Comparison of ENCODE assay signal across 8 cellular contexts in genomic region chr10:69237528-69238159, GRCh38. TPM values are rescaled to one million over a fixed set of nuclear protein-coding genes. Genes with fewer than 3 reads are reported as not detected.
DNase-seq lines count a peak whose midpoint lies in the region; ATAC-seq, FAIRE-seq and TF ChIP-seq lines count a peak whose summit lies in the region.

No MANE protein-coding gene starts in this region.

- TF ChIP-seq CTCF in Caco-2 (IDR thresholded peaks at IDR 0.05; ENCODE audit: insufficient read depth in 1 of 2, low read depth in 1 of 2, low read length in 1 of 2, severe bottlenecking in 1 of 2, unreplicated experiment in 1 of 2) (peak; percentile 99 to 100), OCI-LY1 (IDR thresholded peaks at IDR 0.05; ENCODE audit: low read length) (peak; percentile 90), epithelial cell of esophagus (IDR thresholded peaks at IDR 0.05; ENCODE audit: insufficient read depth, low read depth, low read length, missing control alignments) (peak; percentile 94)

- H3K9ac ChIP-seq in OCI-LY1 (ENCODE audit: low read length), result no peak overlapping the region

- ATAC-seq in GM19467 (IDR thresholded peaks at IDR 0.05; ENCODE audit: unreplicated experiment), result peak; percentile 93

- DNase-seq in Caco-2 (peak; percentile 86 to 95), HTR-8/SVneo (ENCODE audit: insufficient read length, low spot score) (peak; percentile 86), activated T-cell treated with anti-CD3 and anti-CD28 coated beads for 1 hour (ENCODE audit: low read depth) (peak; percentile 87), epithelial cell of esophagus (ENCODE audit: low read depth) (peak; percentile 76), myocyte (ENCODE audit: low read depth) (peak; percentile 85)
- DNase-seq in stimulated activated CD8-positive, alpha-beta memory T cell treated with anti-CD3 and anti-CD28 coated beads, Interleukin-7, amount 100 ng/mL, for 4 hours (ENCODE audit: low read depth in 2 of 2), result peak; percentile 68 to 72

- H3K4me2 ChIP-seq in OCI-LY1 (ENCODE audit: low read length), result no peak overlapping the region

- peaks cover under 1% of the 10 kb centered on the region for H3K4me1 Mint-ChIP-seq in Caco-2 (ENCODE audit: low read depth, unreplicated experiment)

- no peaks in the 10 kb centered on the region for H3K79me2 ChIP-seq in OCI-LY1 (ENCODE audit: insufficient read depth, low read length)

- H3K9me2 ChIP-seq in OCI-LY1 (ENCODE audit: low read depth, low read length), result no peaks in the 10 kb centered on the region

- no peak overlapping the region for H3K4me3 Mint-ChIP-seq in Caco-2 (ENCODE audit: unreplicated experiment)

- H3K27me3 Mint-ChIP-seq in Caco-2 (ENCODE audit: insufficient read depth, unreplicated experiment), result no peaks in the 10 kb centered on the region

- intact Hi-C loops in Caco-2 (cut with micrococcal nuclease; ENCODE audit: unreplicated experiment), result loop anchor here (1.0 to 5.0 kb wide), 6 partner anchors 80 to 400 kb away; no protein-coding TSS in a partner anchor

- H3K36me3 Mint-ChIP-seq in Caco-2 (ENCODE audit: insufficient read depth, unreplicated experiment), result no peaks in the 10 kb centered on the region

- H3K36me3 ChIP-seq in Caco-2 (ENCODE audit: control insufficient read depth, insufficient read depth, low read length), result no peaks in the 10 kb centered on the region
- H3K36me3 ChIP-seq in OCI-LY1 (ENCODE audit: insufficient read depth, low read length), result no peaks in the 10 kb centered on the region

- CTCF ChIA-PET in Caco-2 (lab: Charles Lee), result interaction anchor here (1.0 to 4.3 kb wide), 6 partner anchors 127 to 171 kb away, joined by 3 to 39 read pairs (median 8); no protein-coding TSS in a partner anchor

- H3K27ac Mint-ChIP-seq in Caco-2 (ENCODE audit: unreplicated experiment), result no peak overlapping the region

- no peak overlapping the region for H2AFZ ChIP-seq in OCI-LY1 (ENCODE audit: low read length)

- no peaks in the 10 kb centered on the region for H3F3A ChIP-seq in OCI-LY1 (ENCODE audit: insufficient read depth, low read length)

- H3K4me1 ChIP-seq in Caco-2, result peaks cover 5% of the 10 kb centered on the region
- no peaks in the 10 kb centered on the region for H3K4me1 ChIP-seq in OCI-LY1 (ENCODE audit: insufficient read depth, low read length, severe bottlenecking)

- no peaks in the 10 kb centered on the region for H4K20me1 ChIP-seq in OCI-LY1 (ENCODE audit: insufficient read depth, low read length)

- POLR2A ChIA-PET in Caco-2 (lab: Charles Lee), result no interaction called here

- no peak overlapping the region for H3K4me3 ChIP-seq in Caco-2 (ENCODE audit: low read depth, low read length)
- H3K4me3 ChIP-seq in OCI-LY1 (ENCODE audit: low read depth, low read length, poor library complexity, severe bottlenecking), result no peak overlapping the region
- no peak overlapping the region for H3K4me3 ChIP-seq in epithelial cell of esophagus (ENCODE audit: low read length)

- no peak for FAIRE-seq in HTR-8/SVneo (lab: Jason Lieb, UNC)

- no peak overlapping the region for H3K27ac ChIP-seq in OCI-LY1 (ENCODE audit: low read depth, low read length, poor library complexity, severe bottlenecking)

- no peaks in the 10 kb centered on the region for H3K9me3 Mint-ChIP-seq in Caco-2 (ENCODE audit: unreplicated experiment)

- no peaks in the 10 kb centered on the region for H3K9me3 ChIP-seq in Caco-2
- H3K9me3 ChIP-seq in OCI-LY1 (ENCODE audit: low read length), result no peaks in the 10 kb centered on the region

- H3K27me3 ChIP-seq in Caco-2 (replicated peaks; ENCODE audit: control insufficient read depth, insufficient read depth, low read length) (no peaks in the 10 kb centered on the region), OCI-LY1 (ENCODE audit: insufficient read depth, low read length) (no peaks in the 10 kb centered on the region)

- no TSS peak for BruUV-seq in Caco-2 (replicated peaks; lab: Mats Ljungman, UMichigan)

RNA-seq across cellular contexts. Expression of gene HKDC1, which starts 17.5 kb away (rescaled TPM):
- 18.7 and 24.5 TPM in 2 replicates for total RNA-seq in Caco-2 (2022)
- 0.10 and 0.11 TPM in 2 replicates for total RNA-seq in myocyte
- 4.5 TPM for polyA plus RNA-seq in myocyte (2012)

RNA-seq across cellular contexts. Expression of gene HK1, which starts 40.7 kb away (rescaled TPM):
- total RNA-seq in Caco-2 (2022), result 27.2 and 35.4 TPM in 2 replicates
- total RNA-seq in myocyte, result 63.7 and 79.2 TPM in 2 replicates
- polyA plus RNA-seq in myocyte (2012), result 171 TPM

RNA-seq across cellular contexts. Expression of gene SUPV3L1, which starts 57.6 kb away (rescaled TPM):
- total RNA-seq in Caco-2 (2022) (77.1 and 79.2 TPM in 2 replicates), myocyte (26.6 and 32.9 TPM in 2 replicates)
- polyA plus RNA-seq in myocyte (2012), result 29.3 TPM

Comparison
In these comparisons a context has a peak if more than half of its experiments do, and no peak if none do; other contexts are left out.
1. RNA of gene HKDC1, which starts 17.5 kb away (total RNA-seq): 18.7 to 24.5 TPM in Caco-2; 0.10 to 0.11 TPM in myocyte; every median in the first group is over 10 times any median in the second.
2. Peak in every context shown above with its lines, with median percentiles within 50 percentile points of each other: DNase-seq and CTCF ChIP-seq.